19 cellular contexts compared by ENCODE assay signal in genomic region chrX:144494069-144494468, GRCh38.
A peak's percentile ranks its signal among the peaks of the same experiment; 100 is the strongest.
DNase-seq lines count a peak whose midpoint lies in the region; ATAC-seq, FAIRE-seq and TF ChIP-seq lines count a peak whose summit lies in the region.
"Had no signal": no experiment of that assay in that cellular context is flagged by ENCODE, and none has a peak within 500 bp of the region (broad histone marks: within the 10 kb centered on the region; RNA-seq: fewer than 3 reads in every experiment).

No MANE protein-coding gene starts in this region.

- H4K20me1 ChIP-seq in astrocyte (ENCODE audit: insufficient read depth, low read length): no peaks in the 10 kb centered on the region

- H3K9me3 Mint-ChIP-seq in astrocyte (ENCODE audit: unreplicated experiment): peaks cover 2% of the 10 kb centered on the region

- no peak overlapping the region for H3K9ac ChIP-seq in astrocyte (ENCODE audit: low read length)

- no peaks in the 10 kb centered on the region for H3K27me3 Mint-ChIP-seq in astrocyte (ENCODE audit: low read depth, unreplicated experiment)
- H3K27me3 Mint-ChIP-seq: CD4-positive, alpha-beta T cell; T-helper 17 cell had no signal

- H2AFZ ChIP-seq in astrocyte (ENCODE audit: low read depth, low read length): no peak overlapping the region

- H3K4me1 Mint-ChIP-seq in astrocyte (ENCODE audit: low read depth, unreplicated experiment): no peaks in the 10 kb centered on the region
- H3K4me1 Mint-ChIP-seq: T-helper 17 cell had no signal

- no peak overlapping the region for H3K4me3 Mint-ChIP-seq in astrocyte (ENCODE audit: unreplicated experiment)
- H3K4me3 Mint-ChIP-seq: CD4-positive, alpha-beta T cell; T-helper 17 cell had no signal

- H3K27me3 ChIP-seq in astrocyte (ENCODE audit: insufficient read depth, low read length) (no peaks in the 10 kb centered on the region), upper lobe of right lung (no peaks in the 10 kb centered on the region)

- ATAC-seq in upper lobe of right lung: peak; percentile 29
- ATAC-seq in GM21825 (IDR thresholded peaks at IDR 0.05; ENCODE audit: unreplicated experiment): no peak
- ATAC-seq: Right ventricle myocardium inferior, T-helper 17 cell had no signal

- no peaks in the 10 kb centered on the region for H3K36me3 Mint-ChIP-seq in astrocyte (ENCODE audit: low read depth, unreplicated experiment)

- H3K4me1 ChIP-seq in astrocyte (ENCODE audit: insufficient read depth, low read length) (no peaks in the 10 kb centered on the region), upper lobe of right lung (no peaks in the 10 kb centered on the region)

- FAIRE-seq in astrocyte (lab: Jason Lieb, UNC): peak; percentile 69
- FAIRE-seq: G401.6, GM18507, HTR-8/SVneo had no signal

- no peak overlapping the region for H3K27ac Mint-ChIP-seq in astrocyte (ENCODE audit: unreplicated experiment)
- H3K27ac Mint-ChIP-seq: CD4-positive, alpha-beta T cell; T-helper 17 cell had no signal

- H3K27ac ChIP-seq in astrocyte (ENCODE audit: low read depth, low read length): no peak overlapping the region
- no peak overlapping the region for H3K27ac ChIP-seq in upper lobe of right lung

- H3K9me3 ChIP-seq in astrocyte (ENCODE audit: insufficient read depth, low read depth, low read length): no peaks in the 10 kb centered on the region
- H3K9me3 ChIP-seq in upper lobe of right lung: no peaks in the 10 kb centered on the region

- DNase-seq in NCI-H345 (lab: John Stamatoyannopoulos, UW) (peak; percentile 16), NCI-H345 treated with DMSO at 0.1 percent for 48 hours (lab: John Stamatoyannopoulos, UW; ENCODE audit: unreplicated experiment) (no peak), NCI-H69 (lab: John Stamatoyannopoulos, UW) (peak; percentile 4), astrocyte (ENCODE audit: low read depth) (no peak), upper lobe of right lung (no peak), C1 segment of cervical spinal cord (lab: John Stamatoyannopoulos, UW) (no peak), germinal center (ENCODE audit: low spot score) (no peak)
- DNase-seq: CD4-positive, alpha-beta T cell; COR-L47; KG1; NCI-H146; NCI-H510A; SW 1271; T-helper 17 cell had no signal

- H3K79me2 ChIP-seq in astrocyte (ENCODE audit: insufficient read depth, low read length): no peaks in the 10 kb centered on the region

- H3K4me3 ChIP-seq in astrocyte (ENCODE audit: insufficient read depth, low read depth, low read length) (no peak overlapping the region), upper lobe of right lung (no peak overlapping the region)

- intact Hi-C loops in upper lobe of right lung (cut with DNase I): no loop called here

- H3K36me3 ChIP-seq in astrocyte (ENCODE audit: insufficient read depth, low read length) (no peaks in the 10 kb centered on the region), upper lobe of right lung (no peaks in the 10 kb centered on the region)

- TF ChIP-seq CTCF in astrocyte (IDR thresholded peaks at IDR 0.05; ENCODE audit: insufficient read depth, low read depth, low read length): no peak
- no peak for TF ChIP-seq CTCF in upper lobe of right lung (IDR thresholded peaks at IDR 0.05)

- no peak overlapping the region for H3K4me2 ChIP-seq in astrocyte (ENCODE audit: low read length)

Comparison
In these comparisons a context has a peak if more than half of its experiments do, and no peak if none do; other contexts are left out.
1. DNase-seq: peak in NCI-H345 (single experiment) and NCI-H69 (single experiment); none in NCI-H345 treated with DMSO at 0.1 percent for 48 hours (single experiment), astrocyte (single experiment), upper lobe of right lung (single experiment), C1 segment of cervical spinal cord (0 of 14) and germinal center (single experiment).